In genomic region chr12:113555226-113555625, GRCh38 we compare ENCODE assay signal across 19 cellular contexts.
DNase-seq lines count a peak whose midpoint lies in the region; TF ChIP-seq lines count a peak whose summit lies in the region.
"Had no signal": no experiment of that assay in that cellular context is flagged by ENCODE, and none has a peak within 500 bp of the region (broad histone marks: within the 10 kb centered on the region; RNA-seq: fewer than 3 reads in every experiment).

No MANE protein-coding gene starts in this region.

- H2BK5ac ChIP-seq in trophoblast cell (ENCODE audit: low read depth, low read length, poor library complexity): no peak overlapping the region

- H3K4me3 ChIP-seq in adipocyte (ENCODE audit: low read length) (no peak overlapping the region), trophoblast cell (ENCODE audit: low read depth, low read length) (no peak overlapping the region)
- H3K4me3 ChIP-seq: A549, SK-N-MC had no signal

- H3K14ac ChIP-seq in trophoblast cell (ENCODE audit: low read length): no peak overlapping the region

- H3K36me3 ChIP-seq in adipocyte (ENCODE audit: control insufficient read depth, insufficient read depth, low read length, severe bottlenecking) (no peaks in the 10 kb centered on the region), trophoblast cell (ENCODE audit: control insufficient read depth in 1 of 2, insufficient read depth in 2 of 2, low read length in 2 of 2) (no peaks in the 10 kb centered on the region)

- no peak overlapping the region for H4K91ac ChIP-seq in trophoblast cell (ENCODE audit: low read depth, low read length)

- H3K27me3 ChIP-seq in adipocyte (replicated peaks; ENCODE audit: control insufficient read depth, insufficient read depth, low read length): peaks cover 4% of the 10 kb centered on the region
- no peaks in the 10 kb centered on the region for H3K27me3 ChIP-seq in trophoblast cell (ENCODE audit: insufficient read depth, low read length)

- WGBS in trophoblast cell (ENCODE audit: extremely low coverage, insufficient coverage, insufficient read length): no CpG with 5 or more reads among the region's 7 CpGs

- no peak overlapping the region for H3K23ac ChIP-seq in trophoblast cell (ENCODE audit: low read length)

- H3K4me1 Mint-ChIP-seq in immature natural killer cell: no peaks in the 10 kb centered on the region

- H3K4me2 ChIP-seq in trophoblast cell (ENCODE audit: low read length): no peak overlapping the region
- H3K4me2 ChIP-seq: A549 had no signal

- TF ChIP-seq CTCF in GM20000 (IDR thresholded peaks at IDR 0.05; ENCODE audit: extremely low read depth, missing control alignments): no peak

- peaks cover 3 to 12% (median 9%) of the 10 kb centered on the region in 3 donors for H3K27me3 Mint-ChIP-seq in immature natural killer cell (ENCODE audit: low read depth in 3 of 3)

- H4K12ac ChIP-seq in trophoblast cell (ENCODE audit: low read depth, low read length): no peak overlapping the region

- H4K8ac ChIP-seq in trophoblast cell (ENCODE audit: low read depth, low read length): no peak overlapping the region

- H2BK120ac ChIP-seq in trophoblast cell (ENCODE audit: insufficient read depth, low read length, poor library complexity): no peak overlapping the region

- H3K27ac ChIP-seq in trophoblast cell (ENCODE audit: low read depth, low read length): no peak overlapping the region
- H3K27ac ChIP-seq: A549, SK-N-MC had no signal

- H3K4me3 Mint-ChIP-seq in immature natural killer cell: no peak overlapping the region

- H3K36me3 Mint-ChIP-seq in immature natural killer cell: no peaks in the 10 kb centered on the region

- H3K4me1 ChIP-seq in adipocyte (ENCODE audit: control insufficient read depth, insufficient read depth, low read length) (no peaks in the 10 kb centered on the region), trophoblast cell (ENCODE audit: control insufficient read depth in 1 of 2, insufficient read depth in 2 of 2, low read length in 2 of 2) (peaks cover 0 to 2% of the 10 kb centered on the region in 2 experiments)
- H3K4me1 ChIP-seq: A549 had no signal

- no peak overlapping the region for H3K9ac ChIP-seq in adipocyte (ENCODE audit: low read length)
- no peak overlapping the region for H3K9ac ChIP-seq in trophoblast cell (ENCODE audit: low read length)

- H2AFZ ChIP-seq in trophoblast cell (ENCODE audit: insufficient read depth, low read length, poor library complexity): no peak overlapping the region

- no peak overlapping the region for H2AK5ac ChIP-seq in trophoblast cell (ENCODE audit: low read length)

- H3K27ac Mint-ChIP-seq in immature natural killer cell: no peak overlapping the region

- no peaks in the 10 kb centered on the region for H3K9me3 Mint-ChIP-seq in immature natural killer cell

- H3K18ac ChIP-seq in trophoblast cell (ENCODE audit: low read length): no peak overlapping the region

- no peaks in the 10 kb centered on the region for H3K79me1 ChIP-seq in trophoblast cell (ENCODE audit: low read length)

- H2BK12ac ChIP-seq in trophoblast cell (ENCODE audit: low read length): no peak overlapping the region

- peak; percentile 84 for DNase-seq in EH (ENCODE audit: low read depth)
- DNase-seq in LHCN-M2 (ENCODE audit: low read depth): peak; percentile 3
- peak; percentile 0 for DNase-seq in adipocyte (ENCODE audit: low read depth)
- peak; percentile 87 to 92 for DNase-seq in trophoblast cell
- no peak for DNase-seq in DMS53 (lab: John Stamatoyannopoulos, UW)
- DNase-seq in GM20000 (ENCODE audit: low spot score): no peak
- no peak for DNase-seq in GOT3 (lab: John Stamatoyannopoulos, UW)
- DNase-seq in immature natural killer cell: no peak
- DNase-seq: AML-193, COR-L47, KG1, NCI-H1048, NCI-H146, NCI-H2081 treated with DMSO at 0.1 percent for 48 hours, NCI-H510A treated with DMSO at 0.1 percent for 48 hours, NCI-H82, Right ventricle myocardium superior had no signal

- H3K9me3 ChIP-seq in adipocyte (ENCODE audit: control insufficient read depth, low read length): peaks cover 8% of the 10 kb centered on the region
- H3K9me3 ChIP-seq in trophoblast cell (ENCODE audit: insufficient read depth, low read depth, low read length): peaks cover 6% of the 10 kb centered on the region
- H3K9me3 ChIP-seq: A549 had no signal

- H3K4ac ChIP-seq in trophoblast cell (ENCODE audit: low read depth, low read length): no peak overlapping the region

- H3K79me2 ChIP-seq in trophoblast cell (ENCODE audit: control insufficient read depth, insufficient read depth, low read length, poor library complexity): no peaks in the 10 kb centered on the region

Comparison
In these comparisons a context has a peak if more than half of its experiments do, and no peak if none do; other contexts are left out.
1. DNase-seq: peak in EH (single experiment), LHCN-M2 (single experiment), adipocyte (single experiment) and trophoblast cell (2 of 2); none in DMS53 (single experiment), GM20000 (single experiment), GOT3 (single experiment) and immature natural killer cell (0 of 3).